In genomic region chr1:47227370-47228232, GRCh38 we compare ENCODE assay signal across 35 cellular contexts. TPM values are rescaled to one million over a fixed set of nuclear protein-coding genes. Genes with fewer than 3 reads are reported as not detected.
A peak's percentile ranks its signal among the peaks of the same experiment; 100 is the strongest.
DNase-seq lines count a peak whose midpoint lies in the region; ATAC-seq, FAIRE-seq and TF ChIP-seq lines count a peak whose summit lies in the region.
"Had no signal": no experiment of that assay in that cellular context is flagged by ENCODE, and none has a peak within 500 bp of the region (broad histone marks: within the 10 kb centered on the region; RNA-seq: fewer than 3 reads in every experiment).

No MANE protein-coding gene starts in this region.

- no peak overlapping the region; a peak in 1 of 4 replicates for H3K4me2 ChIP-seq in H1 (ENCODE audit: insufficient read depth in 1 of 2, low read depth in 2 of 2, low read length in 2 of 2)
- H3K4me2 ChIP-seq: KMS-11 had no signal

- no peak overlapping the region for H2AFZ ChIP-seq in H1 (ENCODE audit: low read length)

- H3K18ac ChIP-seq in H1 (ENCODE audit: extremely low read depth, low read length), result no peak overlapping the region

- no peak for TF ChIP-seq CTCF in H1 (IDR thresholded peaks at IDR 0.05; ENCODE audit: control extremely low read depth in 1 of 3, insufficient read depth in 1 of 3, low read depth in 1 of 3, low read length in 3 of 3)
- no peak for TF ChIP-seq CTCF in neural crest cell (conservative IDR thresholded peaks at IDR 0.05)
- TF ChIP-seq CTCF in BE2C (IDR thresholded peaks at IDR 0.05; ENCODE audit: low read depth, low read length), result no peak

- TF ChIP-seq RAD21 in H1 (IDR thresholded peaks at IDR 0.05 in 1 of 2, conservative IDR thresholded peaks at IDR 0.05 in 1 of 2; ENCODE audit: low read depth in 2 of 2, low read length in 2 of 2), result no peak

- H3K27me3 ChIP-seq in CD8-positive, alpha-beta memory T cell (ENCODE audit: insufficient read depth, low read length, poor library complexity, severe bottlenecking), result peaks cover 60% of the 10 kb centered on the region
- peaks cover 90 to 100% (median 100%) of the 10 kb centered on the region in 4 experiments for H3K27me3 ChIP-seq in H1 (replicated peaks in 1 of 4; ENCODE audit: control insufficient read depth in 3 of 4, extremely low read depth in 1 of 4, insufficient read depth in 3 of 4, low read length in 3 of 4)
- peaks cover 89% of the 10 kb centered on the region for H3K27me3 ChIP-seq in BE2C

- no peaks in the 10 kb centered on the region for H3K79me2 ChIP-seq in H1 (ENCODE audit: control insufficient read depth in 1 of 2, insufficient read depth in 2 of 2, low read length in 2 of 2)

- H3K27me3 Mint-ChIP-seq in CD8-positive, alpha-beta memory T cell, result peaks cover 46 to 62% of the 10 kb centered on the region in 2 donors
- H3K27me3 Mint-ChIP-seq in neural crest cell (ENCODE audit: low read depth), result peaks cover 69% of the 10 kb centered on the region

- H3K27ac ChIP-seq in CD8-positive, alpha-beta memory T cell (ENCODE audit: low read depth, low read length), result peak overlapping the region; percentile 85
- H3K27ac ChIP-seq in H1 (ENCODE audit: low read depth, low read length), result no peak overlapping the region
- H3K27ac ChIP-seq: C4-2B, epithelial cell of prostate, KMS-11, neutrophil, Peyer's patch, VCaP had no signal

- no peak overlapping the region for H3K14ac ChIP-seq in H1 (ENCODE audit: insufficient read length)

- peaks cover 26 to 38% (median 35%) of the 10 kb centered on the region in 3 donors for H3K4me1 Mint-ChIP-seq in CD8-positive, alpha-beta memory T cell
- H3K4me1 Mint-ChIP-seq in neural crest cell, result peaks cover 16% of the 10 kb centered on the region

- H3K4me1 ChIP-seq in CD8-positive, alpha-beta memory T cell (ENCODE audit: insufficient read depth, low read length), result peaks cover 24% of the 10 kb centered on the region
- H3K4me1 ChIP-seq in H1 (replicated peaks in 1 of 4; ENCODE audit: control insufficient read depth in 3 of 4, insufficient read depth in 4 of 4, low read length in 3 of 4), result peaks cover 11 to 54% (median 40%) of the 10 kb centered on the region in 4 experiments
- H3K4me1 ChIP-seq in BE2C, result no peaks in the 10 kb centered on the region

- no peak overlapping the region for H2BK12ac ChIP-seq in H1 (ENCODE audit: low read depth, low read length)

- H4K8ac ChIP-seq in H1 (ENCODE audit: extremely low read depth, insufficient read depth, low read length), result no peak overlapping the region

- H2BK120ac ChIP-seq in H1 (replicated peaks; ENCODE audit: low read depth, low read length), result no peak overlapping the region

- H3K23ac ChIP-seq in H1 (ENCODE audit: insufficient read length), result no peak overlapping the region

- WGBS in H1 (ENCODE audit: extremely low coverage in 1 of 2, insufficient coverage in 1 of 2, insufficient read length in 1 of 2, insufficient replicate concordance in 2 of 2, low coverage in 1 of 2, low lambda C conversion rate in 2 of 2, missing lambda C conversion rate in 1 of 2), 2 experiments, result 17% methylated on average over 7 of the region's 7 CpGs; no CpG with 5 or more reads in 1 of the 2 experiments

- peaks cover 0 to 3% (median 0%) of the 10 kb centered on the region in 5 donors for H3K9me3 Mint-ChIP-seq in CD8-positive, alpha-beta memory T cell
- no peaks in the 10 kb centered on the region for H3K9me3 Mint-ChIP-seq in neural crest cell
- H3K9me3 Mint-ChIP-seq: mesothelial cell of epicardium had no signal

- H3K36me3 ChIP-seq in CD8-positive, alpha-beta memory T cell (ENCODE audit: insufficient read depth, low read length), result no peaks in the 10 kb centered on the region
- H3K36me3 ChIP-seq in H1 (ENCODE audit: control insufficient read depth in 2 of 4, insufficient read depth in 4 of 4, low read length in 3 of 4) (no peaks in the 10 kb centered on the region; a peak in 1 of 8 replicates), BE2C (no peaks in the 10 kb centered on the region)
- H3K36me3 ChIP-seq: neutrophil, Peyer's patch, right lobe of liver had no signal

- H3K4me3 ChIP-seq in CD8-positive, alpha-beta memory T cell (ENCODE audit: low read length), result peak overlapping the region; percentile 8
- H3K4me3 ChIP-seq in Jurkat, Clone E6-1 (ENCODE audit: low read length), result peak overlapping the region; percentile 80
- H3K4me3 ChIP-seq in H1 (ENCODE audit: extremely low read depth in 1 of 4, insufficient read depth in 2 of 4, low read depth in 3 of 4, low read length in 4 of 4), result no peak overlapping the region
- no peak overlapping the region for H3K4me3 ChIP-seq in BE2C (ENCODE audit: low read depth, low read length)
- H3K4me3 ChIP-seq: right lobe of liver had no signal

- H3K56ac ChIP-seq in H1 (replicated peaks; ENCODE audit: insufficient read length, low read depth, low read length), result no peak overlapping the region

- POLR2A ChIA-PET in CD8-positive, alpha-beta memory T cell (lab: Charles Lee), result no interaction called here
- POLR2A ChIA-PET in H1 (lab: Charles Lee; ENCODE audit: partially characterized antibody), result interaction anchor here (0.6 to 2.1 kb wide), 3 partner anchors 27 to 72 kb away, joined by 3 to 5 read pairs (median 4); no protein-coding TSS in a partner anchor

- H2BK15ac ChIP-seq in H1 (ENCODE audit: low read length), result no peak overlapping the region

- DNase-seq in CD8-positive, alpha-beta memory T cell, result no peak
- no peak for DNase-seq in Jurkat, Clone E6-1 (ENCODE audit: low read depth, low spot score)
- DNase-seq in H1 (ENCODE audit: low read depth in 1 of 2, low spot score in 2 of 2) (no peak), neural crest cell (ENCODE audit: low read depth, low spot score) (no peak), HK-2 (ENCODE audit: unreplicated experiment) (no peak), BE2C (no peak)
- DNase-seq in stimulated activated naive CD8-positive, alpha-beta T cell treated with anti-CD3 and anti-CD28 coated beads, Interleukin-15, Interleukin-2, amounts not matched to agents 100 U/mL and 50 U/mL, for 24 hours, result no peak
- DNase-seq: activated CD4-positive, alpha-beta T cell treated with anti-CD3 and anti-CD28 coated beads for 4 hours; activated CD8-positive, alpha-beta memory T cell treated with anti-CD3 and anti-CD28 coated beads for 24 hours; anterior cingulate cortex; Caco-2; DND-41; GF-D8; left ventricle myocardium superior; naive B cell; NCI-H1417; NCI-H2029; NCI-H2227 treated with DMSO at 0.1 percent for 48 hours; NCI-H526 treated with DMSO at 0.1 percent for 48 hours; SHP77 treated with DMSO at 0.1 percent for 48 hours; stimulated activated CD4-positive, alpha-beta T cell treated with anti-CD3 and anti-CD28 coated beads, Interleukin-12 subunit alpha, Interleukin-12 subunit beta, amount 100 ng/mL, for 4 hours; stimulated activated CD4-positive, alpha-beta T cell treated with anti-CD3 and anti-CD28 coated beads, Interleukin-2, amount 100 ng/mL, for 48 hours had no signal

- no peak overlapping the region for H3K9ac ChIP-seq in H1 (replicated peaks in 1 of 4; ENCODE audit: extremely low read depth in 1 of 4, low read depth in 3 of 4, low read length in 3 of 4)
- H3K9ac ChIP-seq: KMS-11 had no signal

- no peaks in the 10 kb centered on the region for H3K79me1 ChIP-seq in H1 (ENCODE audit: low read depth, low read length)

- peaks cover 5 to 17% of the 10 kb centered on the region in 2 experiments for H4K20me1 ChIP-seq in H1 (replicated peaks in 1 of 2; ENCODE audit: control insufficient read depth in 1 of 2, insufficient read depth in 2 of 2, low read length in 2 of 2)

- no peak overlapping the region for H4K5ac ChIP-seq in H1 (ENCODE audit: insufficient read length, low read depth, low read length)

- no peak overlapping the region for H3K27ac Mint-ChIP-seq in CD8-positive, alpha-beta memory T cell
- no peak overlapping the region for H3K27ac Mint-ChIP-seq in neural crest cell (ENCODE audit: unreplicated experiment)
- H3K27ac Mint-ChIP-seq: activated naive CD8-positive, alpha-beta T cell; mesothelial cell of epicardium had no signal

- no peak overlapping the region for H2BK20ac ChIP-seq in H1 (ENCODE audit: low read length)

- no peak for ATAC-seq in stimulated activated naive CD8-positive, alpha-beta T cell treated with anti-CD3 and anti-CD28 coated beads, Interleukin-15, Interleukin-2, amounts not matched to agents 100 U/mL and 50 U/mL, for 24 hours
- no peak for ATAC-seq in GM21367 (IDR thresholded peaks at IDR 0.05; ENCODE audit: unreplicated experiment)

- no peaks in the 10 kb centered on the region for H3K9me3 ChIP-seq in CD8-positive, alpha-beta memory T cell (ENCODE audit: low read length)
- H3K9me3 ChIP-seq in H1 (ENCODE audit: insufficient read depth in 2 of 2, low read depth in 1 of 2, low read length in 1 of 2) (no peaks in the 10 kb centered on the region), BE2C (no peaks in the 10 kb centered on the region)
- H3K9me3 ChIP-seq: Caco-2, neutrophil, Peyer's patch, right lobe of liver had no signal

- CTCF ChIA-PET in CD8-positive, alpha-beta memory T cell (lab: Charles Lee), result interaction anchor here (1.5 kb wide), 2 partner anchors 10 to 34 kb away, joined by 4 read pairs; no protein-coding TSS in a partner anchor
- CTCF ChIA-PET in H1 (lab: Charles Lee; ENCODE audit: partially characterized antibody), result interaction anchor here (0.6 to 5.9 kb wide), 14 partner anchors 9 to 205 kb away, joined by 3 to 30 read pairs (median 4); no protein-coding TSS in a partner anchor

- H2BK5ac ChIP-seq in H1 (ENCODE audit: low read depth, low read length), result no peak overlapping the region

- no peak for TF ChIP-seq EP300 in H1 (IDR thresholded peaks at IDR 0.05; ENCODE audit: borderline replicate concordance in 1 of 2, low read depth in 2 of 2, low read length in 2 of 2)

- no peak overlapping the region for H3K4me3 Mint-ChIP-seq in CD8-positive, alpha-beta memory T cell
- peak overlapping the region; percentile 49 for H3K4me3 Mint-ChIP-seq in neural crest cell
- H3K4me3 Mint-ChIP-seq: activated naive CD8-positive, alpha-beta T cell; mesothelial cell of epicardium had no signal

- no peak overlapping the region for H4K91ac ChIP-seq in H1 (replicated peaks; ENCODE audit: insufficient read length, low read length)

- TF ChIP-seq POLR2A in H1 (IDR thresholded peaks at IDR 0.05; ENCODE audit: control extremely low read depth in 1 of 2, low read depth in 2 of 2, low read length in 2 of 2), result no peak

- peaks cover 0 to 3% (median 0%) of the 10 kb centered on the region in 3 donors for H3K36me3 Mint-ChIP-seq in CD8-positive, alpha-beta memory T cell
- no peaks in the 10 kb centered on the region for H3K36me3 Mint-ChIP-seq in neural crest cell (ENCODE audit: low read depth)
- H3K36me3 Mint-ChIP-seq: activated naive CD8-positive, alpha-beta T cell; mesothelial cell of epicardium had no signal

- H3K23me2 ChIP-seq in H1 (ENCODE audit: low read depth, low read length), result peaks cover 11% of the 10 kb centered on the region

- no peak for FAIRE-seq in H1 (lab: Jason Lieb, UNC)
- FAIRE-seq: H54, islet of Langerhans had no signal

- no peak overlapping the region for H2AK5ac ChIP-seq in H1 (ENCODE audit: low read depth, low read length)

- no peak overlapping the region for H3K4ac ChIP-seq in H1 (replicated peaks; ENCODE audit: insufficient read length, low read depth, low read length)

RNA-seq across cellular contexts. Expression of gene TAL1, which starts 4.4 kb away (rescaled TPM):
- total RNA-seq in CD8-positive, alpha-beta memory T cell, result not detected
- polyA plus RNA-seq in CD8-positive, alpha-beta memory T cell, result not detected
- polyA plus RNA-seq in Jurkat, Clone E6-1 (2012; ENCODE audit: insufficient read depth, insufficient read length), result 149 TPM
- 0.15 TPM in 1 of 2 replicates, not detected in the other for total RNA-seq in H1 (2021; fragmentation: NEBNext Ultra II Directional; extraction: Animal tissue kit (Norgen Biotek cat#: 25700))
- 0.06 and 0.09 TPM in 2 replicates for polyA plus RNA-seq in H1 (2011; rRNA removed)
- polyA plus RNA-seq in H1 (2011; cell fraction: cytosol; rRNA removed), result 0.12 TPM
- polyA plus RNA-seq in H1 (2011; cell fraction: nucleus; rRNA removed), result 0.10 TPM
- 0.05 to 0.11 TPM (median 0.06 TPM) in 3 of 4 replicates, not detected in the other for polyA plus RNA-seq in H1 (2012, experiment 1 of 2)
- 0.05 TPM for polyA plus RNA-seq in H1 (2012, experiment 2 of 2)
- polyA plus RNA-seq in H1 (2013, experiment 1 of 2), result not detected
- 0.02 TPM for polyA plus RNA-seq in H1 (2013, experiment 2 of 2)
- polyA minus RNA-seq in H1 (2011; rRNA and poly(A)+ RNA removed), result 0.10 and 0.28 TPM in 2 replicates
- not detected for polyA minus RNA-seq in H1 (2011; cell fraction: cytosol; rRNA and poly(A)+ RNA removed)
- polyA minus RNA-seq in H1 (2011; cell fraction: nucleus; rRNA and poly(A)+ RNA removed), result not detected
- total RNA-seq in neural crest cell, result 0.11 and 0.21 TPM in 2 replicates
- 0.09 TPM for polyA plus RNA-seq in BE2C (2012; ENCODE audit: insufficient read depth, insufficient read length, low read depth)
- total RNA-seq: mesothelial cell of epicardium; T-helper 2 cell treated with Interferon-gamma antibody and Interleukin-4, amounts not matched to agents 100 ng/mL and 5 ng/mL, for 36 hours had no signal

RNA-seq across cellular contexts. Expression of gene PDZK1IP1, which starts 37.8 kb away (rescaled TPM):
- total RNA-seq in CD8-positive, alpha-beta memory T cell, result not detected
- not detected for polyA plus RNA-seq in CD8-positive, alpha-beta memory T cell
- not detected for polyA plus RNA-seq in Jurkat, Clone E6-1 (2012; ENCODE audit: insufficient read depth, insufficient read length)
- not detected in 2 replicates for total RNA-seq in H1 (2021; fragmentation: NEBNext Ultra II Directional; extraction: Animal tissue kit (Norgen Biotek cat#: 25700))
- polyA plus RNA-seq in H1 (2011; rRNA removed), result 0.17 TPM in 1 of 2 replicates, not detected in the other
- polyA plus RNA-seq in H1 (2011; cell fraction: cytosol; rRNA removed), result not detected
- 0.20 TPM for polyA plus RNA-seq in H1 (2011; cell fraction: nucleus; rRNA removed)
- polyA plus RNA-seq in H1 (2012, experiment 1 of 2), result not detected in 4 replicates
- not detected for polyA plus RNA-seq in H1 (2012, experiment 2 of 2)
- polyA plus RNA-seq in H1 (2013, experiment 1 of 2), result not detected
- polyA plus RNA-seq in H1 (2013, experiment 2 of 2), result not detected
- not detected in 2 replicates for polyA minus RNA-seq in H1 (2011; rRNA and poly(A)+ RNA removed)
- not detected for polyA minus RNA-seq in H1 (2011; cell fraction: cytosol; rRNA and poly(A)+ RNA removed)
- not detected for polyA minus RNA-seq in H1 (2011; cell fraction: nucleus; rRNA and poly(A)+ RNA removed)
- not detected in 2 replicates for total RNA-seq in neural crest cell
- polyA plus RNA-seq in BE2C (2012; ENCODE audit: insufficient read depth, insufficient read length, low read depth), result not detected
- total RNA-seq: left ventricle myocardium superior; mesothelial cell of epicardium; T-helper 2 cell treated with Interferon-gamma antibody and Interleukin-4, amounts not matched to agents 100 ng/mL and 5 ng/mL, for 36 hours had no signal

Comparison
In these comparisons a context has a peak if more than half of its experiments do, and no peak if none do; other contexts are left out.
1. H3K4me3 ChIP-seq: peak in CD8-positive, alpha-beta memory T cell (single experiment) and Jurkat, Clone E6-1 (single experiment); none in H1 (0 of 4) and BE2C (single experiment).